In genomic region chr3:101095703-101096102, GRCh38 we compare ENCODE assay signal across 15 cellular contexts.
DNase-seq lines count a peak whose midpoint lies in the region; ATAC-seq, FAIRE-seq and TF ChIP-seq lines count a peak whose summit lies in the region.
"Had no signal": no experiment of that assay in that cellular context is flagged by ENCODE, and none has a peak within 500 bp of the region (broad histone marks: within the 10 kb centered on the region; RNA-seq: fewer than 3 reads in every experiment).

No MANE protein-coding gene starts in this region.

- H3K9me3 ChIP-seq in adipocyte (ENCODE audit: control insufficient read depth, low read length): no peaks in the 10 kb centered on the region
- no peaks in the 10 kb centered on the region for H3K9me3 ChIP-seq in suprapubic skin
- no peaks in the 10 kb centered on the region for H3K9me3 ChIP-seq in pancreas
- no peaks in the 10 kb centered on the region for H3K9me3 ChIP-seq in left lung
- H3K9me3 ChIP-seq: Peyer's patch had no signal

- H3K27ac ChIP-seq in suprapubic skin (no peak overlapping the region), pancreas (no peak overlapping the region), left lung (no peak overlapping the region)
- H3K27ac ChIP-seq: Peyer's patch had no signal

- H3K4me1 ChIP-seq in adipocyte (ENCODE audit: control insufficient read depth, insufficient read depth, low read length): peaks cover 12% of the 10 kb centered on the region
- no peaks in the 10 kb centered on the region for H3K4me1 ChIP-seq in suprapubic skin
- H3K4me1 ChIP-seq in pancreas: no peaks in the 10 kb centered on the region
- H3K4me1 ChIP-seq in left lung: no peaks in the 10 kb centered on the region
- H3K4me1 ChIP-seq: Peyer's patch had no signal

- no peak overlapping the region for H3K9ac ChIP-seq in adipocyte (ENCODE audit: low read length)

- no peaks in the 10 kb centered on the region for H3K36me3 ChIP-seq in adipocyte (ENCODE audit: control insufficient read depth, insufficient read depth, low read length, severe bottlenecking)
- no peaks in the 10 kb centered on the region for H3K36me3 ChIP-seq in suprapubic skin
- no peaks in the 10 kb centered on the region for H3K36me3 ChIP-seq in pancreas
- no peaks in the 10 kb centered on the region for H3K36me3 ChIP-seq in left lung
- H3K36me3 ChIP-seq: Peyer's patch had no signal

- no peak for DNase-seq in H54 (ENCODE audit: insufficient read length, low spot score)
- DNase-seq in adipocyte (ENCODE audit: low read depth): peak; percentile 52
- DNase-seq in fibroblast of peridontal ligament (ENCODE audit: extremely low read depth): peak; percentile 72
- DNase-seq in activated CD4-positive, alpha-beta T cell treated with anti-CD3 and anti-CD28 coated beads for 48 hours: no peak
- DNase-seq in suprapubic skin (ENCODE audit: low spot score in 2 of 2): no peak
- no peak for DNase-seq in pancreas
- DNase-seq in left lung: no peak
- DNase-seq: CD4-positive, alpha-beta T cell; HCEC 1CT; NCI-H1436 treated with DMSO at 0.1 percent for 48 hours; NCI-H2029 treated with DMSO at 0.1 percent for 48 hours; NCI-H510A treated with DMSO at 0.1 percent for 48 hours; Peyer's patch had no signal

- TF ChIP-seq POLR2A in H54 (IDR thresholded peaks at IDR 0.05; ENCODE audit: low read depth, low read length) (no peak), suprapubic skin (IDR thresholded peaks at IDR 0.05) (no peak)

- ATAC-seq in pancreas: no peak
- no peak for ATAC-seq in left lung
- ATAC-seq: K562, Right ventricle myocardium inferior had no signal

- TF ChIP-seq CTCF in suprapubic skin (IDR thresholded peaks at IDR 0.05): no peak
- TF ChIP-seq CTCF in pancreas (IDR thresholded peaks at IDR 0.05): no peak
- TF ChIP-seq CTCF in left lung (IDR thresholded peaks at IDR 0.05): no peak

- H3K4me3 ChIP-seq in adipocyte (ENCODE audit: low read length) (no peak overlapping the region), suprapubic skin (no peak overlapping the region), pancreas (no peak overlapping the region), left lung (no peak overlapping the region)
- H3K4me3 ChIP-seq: K562, Peyer's patch had no signal

- FAIRE-seq in H54 (lab: Jason Lieb, UNC) (peak; percentile 36), pancreas (lab: Jason Lieb, UNC) (no peak)
- FAIRE-seq: K562 had no signal

- intact Hi-C loops in pancreas (cut with DNase I) (no loop called here), left lung (cut with DNase I) (no loop called here)

- H3K27me3 ChIP-seq in adipocyte (replicated peaks; ENCODE audit: control insufficient read depth, insufficient read depth, low read length) (no peaks in the 10 kb centered on the region), suprapubic skin (no peaks in the 10 kb centered on the region), pancreas (no peaks in the 10 kb centered on the region), left lung (no peaks in the 10 kb centered on the region)
- H3K27me3 ChIP-seq: Peyer's patch had no signal

- TF ChIP-seq EP300 in suprapubic skin (IDR thresholded peaks at IDR 0.05): no peak

- WGBS in suprapubic skin: 88% methylated on average over 1 of the region's 1 CpG
- WGBS in pancreas, 2 donors: 36 to 64% methylated on average over 1 of the region's 1 CpG

Comparison
In these comparisons a context has a peak if more than half of its experiments do, and no peak if none do; other contexts are left out.
1. DNase-seq: peak in adipocyte (single experiment) and fibroblast of peridontal ligament (single experiment); none in H54 (single experiment), activated CD4-positive, alpha-beta T cell treated with anti-CD3 and anti-CD28 coated beads for 48 hours (single experiment), suprapubic skin (0 of 2), pancreas (0 of 6) and left lung (0 of 2).